In the genomic region with DNA sequence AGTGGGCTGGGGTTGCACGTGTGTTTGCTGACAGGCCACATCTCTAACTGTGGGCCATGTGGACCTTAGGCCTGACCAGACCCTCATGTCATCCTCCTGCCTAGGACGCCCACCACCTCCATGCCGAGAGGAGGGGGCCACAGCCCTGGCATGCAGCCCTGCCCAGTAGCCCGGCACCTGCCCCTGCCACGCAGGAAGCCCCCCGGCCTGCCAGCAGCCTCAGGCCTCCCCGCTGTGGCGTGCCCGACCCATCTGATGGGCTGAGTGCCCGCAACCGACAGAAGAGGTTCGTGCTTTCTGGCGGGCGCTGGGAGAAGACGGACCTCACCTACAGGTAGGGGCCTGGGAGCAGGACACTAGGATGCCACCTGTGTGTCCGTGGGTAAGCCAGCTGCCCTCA, we compare ENCODE assay signal across 1 cellular context.
TF ChIP-seq lines count a peak whose summit lies in the region.

No MANE protein-coding gene starts in this region.

TF ChIP-seq in HepG2, 621 proteins besides CTCF, POLR2A, EP300 and RAD21:
- TF ChIP-seq AGO2 (optimal IDR thresholded peaks at IDR 0.05; ENCODE audit: low read depth, low read length) (peak; percentile 67), CENPX (CRISPR knock-in tag; IDR thresholded peaks at IDR 0.05) (no peak), ZFP91 (CRISPR knock-in tag; IDR thresholded peaks at IDR 0.05; ENCODE audit: borderline replicate concordance) (peak; percentile 29; the same call in 1 of the 2 replicates), RBFOX2 (IDR thresholded peaks at IDR 0.05; ENCODE audit: low read depth, low read length) (peak; percentile 36; the same call in 1 of the 2 replicates)
- TF ChIP-seq, protein P1, sequence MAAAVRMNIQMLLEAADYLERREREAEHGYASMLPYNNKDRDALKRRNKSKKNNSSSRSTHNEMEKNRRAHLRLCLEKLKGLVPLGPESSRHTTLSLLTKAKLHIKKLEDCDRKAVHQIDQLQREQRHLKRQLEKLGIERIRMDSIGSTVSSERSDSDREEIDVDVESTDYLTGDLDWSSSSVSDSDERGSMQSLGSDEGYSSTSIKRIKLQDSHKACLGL (CRISPR knock-in tag; IDR thresholded peaks at IDR 0.05) = 0 out of 2 replicates have a peak, but pooled peaks have one; percentile 46
TF ChIP-seq in HepG2: peak in this region for 4.
